Comparison of ENCODE assay signal across 8 cellular contexts in genomic region chr2:170716851-170717598, GRCh38. TPM values are rescaled to one million over a fixed set of nuclear protein-coding genes. Genes with fewer than 3 reads are reported as not detected.
DNase-seq lines count a peak whose midpoint lies in the region; ATAC-seq and TF ChIP-seq lines count a peak whose summit lies in the region.

No MANE protein-coding gene starts in this region.

- H3K4me3 ChIP-seq in liver (ENCODE audit: low read depth in 1 of 3, low read length in 3 of 3) (peak overlapping the region in 1 of 3 donors; percentile 64), testis (peak overlapping the region; percentile 48 to 60)

- H3K36me3 ChIP-seq in liver (ENCODE audit: control insufficient read depth in 4 of 4, insufficient read depth in 3 of 4, low read depth in 1 of 4, low read length in 3 of 4) (peaks cover 0 to 2% (median 0%) of the 10 kb centered on the region in 4 donors), testis (ENCODE audit: low read depth, missing control alignments) (no peaks in the 10 kb centered on the region)

- peaks cover 15 to 43% (median 27%) of the 10 kb centered on the region in 4 donors for H3K4me1 ChIP-seq in liver (ENCODE audit: control insufficient read depth in 4 of 4, insufficient read depth in 4 of 4, low read length in 3 of 4)
- peaks cover 6% of the 10 kb centered on the region for H3K4me1 ChIP-seq in testis

- H3K27me3 ChIP-seq in liver (ENCODE audit: control insufficient read depth in 4 of 4, insufficient read depth in 4 of 4, low read length in 3 of 4), result no peaks in the 10 kb centered on the region
- no peaks in the 10 kb centered on the region for H3K27me3 ChIP-seq in testis

- TF ChIP-seq CTCF in liver (IDR thresholded peaks at IDR 0.05; ENCODE audit: low read depth, low read length, missing input control), result peak; percentile 42
- TF ChIP-seq CTCF in testis (IDR thresholded peaks at IDR 0.05), result peak; percentile 49 to 64 (median 57)

- WGBS in liver, result 40% methylated on average over 74 of the region's 74 CpGs
- 7 to 34% methylated on average over 5 to 74 of the region's 74 CpGs for WGBS in testis, 2 donors

- H3K27ac ChIP-seq in liver (ENCODE audit: low read depth in 1 of 2, low read length in 2 of 2), result no peak overlapping the region
- H3K27ac ChIP-seq in testis, result no peak overlapping the region

- TF ChIP-seq RAD21 in liver (IDR thresholded peaks at IDR 0.05), result peak in 1 of 2 donors; percentile 64

- TF ChIP-seq POLR2A in testis (IDR thresholded peaks at IDR 0.05), result no peak
- no peak for TF ChIP-seq POLR2A in GM18505 (IDR thresholded peaks at IDR 0.05; ENCODE audit: borderline replicate concordance, extremely low read depth, insufficient read depth, insufficient read length)

- DNase-seq in AG20443 (ENCODE audit: low spot score), result peak; percentile 87
- peak; percentile 53 for DNase-seq in NCI-H748 treated with DMSO at 0.1 percent for 48 hours (lab: John Stamatoyannopoulos, UW)
- peak; percentile 68 for DNase-seq in dermis blood vessel endothelial cell
- DNase-seq in testis, result peak; percentile 75
- no peak for DNase-seq in midbrain (lab: John Stamatoyannopoulos, UW)
- no peak for DNase-seq in AML-193 (lab: John Stamatoyannopoulos, UW)

- no peaks in the 10 kb centered on the region for H3K9me3 ChIP-seq in liver (ENCODE audit: control insufficient read depth in 4 of 4, low read length in 3 of 4)
- H3K9me3 ChIP-seq in testis, result no peaks in the 10 kb centered on the region

- intact Hi-C loops in testis (cut with DNase I; ENCODE audit: low total_unique reads), result no loop called here

- H3K9ac ChIP-seq in liver (ENCODE audit: low read depth in 1 of 2, low read length in 2 of 2), result no peak overlapping the region

- ATAC-seq in GM18505 (IDR thresholded peaks at IDR 0.05; ENCODE audit: unreplicated experiment), result no peak

TF ChIP-seq in liver, 16 proteins besides CTCF, POLR2A, EP300 and RAD21:
- TF ChIP-seq YY1 (IDR thresholded peaks at IDR 0.05), result no peak

RNA-seq across cellular contexts. Expression of gene SP5, which starts 1.9 kb away (rescaled TPM):
- total RNA-seq in dermis blood vessel endothelial cell (not detected in 2 replicates), liver (under 1 TPM; 0.05 to 0.84 TPM), testis (1 to 10 TPM; 3.5 to 4.0 TPM)
- polyA plus RNA-seq in liver (1 to 10 TPM; 1.6 TPM), testis (ENCODE audit: insufficient read depth, low read depth, low replicate concordance) (1.4 TPM)

RNA-seq across cellular contexts. Expression of gene ERICH2, which starts 53.2 kb away (rescaled TPM):
- total RNA-seq in dermis blood vessel endothelial cell, result not detected in 2 replicates
- total RNA-seq in liver, result under 1 TPM in 1 of 2 donors, not detected in 1; 0.42 TPM
- polyA plus RNA-seq in liver, result 1 to 10 TPM in 1 of 2 donors, under 1 TPM in 1; 0.39 to 3.0 TPM
- total RNA-seq in testis, result 10 to 100 TPM; 36.5 to 78.8 TPM
- 126 TPM for polyA plus RNA-seq in testis (ENCODE audit: insufficient read depth, low read depth, low replicate concordance)

Comparison
In these comparisons a context has a peak if more than half of its experiments do, and no peak if none do; other contexts are left out.
1. DNase-seq: peak in AG20443 (single experiment), NCI-H748 treated with DMSO at 0.1 percent for 48 hours (single experiment), dermis blood vessel endothelial cell (single experiment) and testis (single experiment); none in midbrain (single experiment) and AML-193 (0 of 2).
2. RNA of gene ERICH2, which starts 53.2 kb away (total RNA-seq): 36.5 to 78.8 TPM in testis; 0.42 TPM in liver and not detected in dermis blood vessel endothelial cell; every median in the first group is over 10 times any median in the second.